In the genomic region with DNA sequence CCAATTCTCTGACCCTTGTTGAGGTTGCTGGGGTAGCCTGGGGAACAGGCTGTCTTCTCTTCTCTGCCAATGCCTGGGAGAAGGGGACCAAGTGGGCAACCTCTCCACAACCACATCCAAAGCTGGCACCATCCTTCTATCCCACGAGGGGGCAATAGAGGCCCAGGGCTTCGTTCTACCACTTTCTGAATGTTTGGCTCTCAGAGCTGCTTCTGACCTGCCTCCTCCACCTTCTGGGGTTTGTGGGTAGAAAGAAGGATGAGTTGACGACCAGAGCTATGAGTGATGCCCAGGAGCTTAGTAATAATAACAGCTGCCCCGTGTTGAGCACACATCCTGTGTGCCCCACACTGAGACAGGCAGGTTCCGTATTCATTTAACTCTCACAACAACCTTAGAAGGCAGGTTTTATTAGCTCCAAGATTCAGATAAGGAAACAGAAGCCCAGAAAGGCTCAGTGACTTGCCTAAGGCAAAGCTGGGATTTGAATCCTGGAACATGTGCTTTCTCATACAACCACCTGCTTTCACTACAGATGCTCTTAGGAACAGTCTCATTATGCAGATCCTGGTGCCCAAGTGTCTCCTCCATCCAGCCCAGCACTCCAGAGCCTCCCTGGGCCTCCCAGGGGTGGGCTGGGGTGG, we compare ENCODE assay signal across 8 cellular contexts. TPM values are rescaled to one million over a fixed set of nuclear protein-coding genes. Genes with fewer than 3 reads are reported as not detected.
DNase-seq lines count a peak whose midpoint lies in the region; ATAC-seq and TF ChIP-seq lines count a peak whose summit lies in the region.

No MANE protein-coding gene starts in this region.

- H3K4me1 Mint-ChIP-seq in activated CD4-positive, alpha-beta T cell treated with anti-CD3 and anti-CD28 coated beads, Interleukin-2, amount 10 ng/mL, durations not matched to agents 24 days and 14 days: peaks cover 13% of the 10 kb centered on the region
- peaks cover 15 to 18% of the 10 kb centered on the region in 2 donors for H3K4me1 Mint-ChIP-seq in effector memory CD8-positive, alpha-beta T cell (ENCODE audit: low read depth in 2 of 2)
- H3K4me1 Mint-ChIP-seq in nephron progenitor cell: peaks cover 33% of the 10 kb centered on the region

- no peaks in the 10 kb centered on the region for H3K9me3 ChIP-seq in upper lobe of right lung

- ATAC-seq in HG02610 (IDR thresholded peaks at IDR 0.05; ENCODE audit: unreplicated experiment) (peak; percentile 64), upper lobe of right lung (peak; percentile 83)
- ATAC-seq in effector memory CD8-positive, alpha-beta T cell (replicated peaks): peak; percentile 98

- H3K36me3 ChIP-seq in GM06990 (ENCODE audit: control insufficient read depth, insufficient read depth, low read length) (no peaks in the 10 kb centered on the region; the same call in none of the 2 replicates), upper lobe of right lung (no peaks in the 10 kb centered on the region)

- intact Hi-C loops in activated CD4-positive, alpha-beta T cell treated with anti-CD3 and anti-CD28 coated beads, Interleukin-2, amount 10 ng/mL, durations not matched to agents 24 days and 14 days (cut with micrococcal nuclease): loop anchor here (1.0 kb wide), 4 partner anchors 11 to 130 kb away; partner anchors contain the start of genes RNF43 and TSPOAP1
- intact Hi-C loops in upper lobe of right lung (cut with DNase I): no loop called here

- DNase-seq in GM06990 (ENCODE audit: extremely low read depth, insufficient read length) (peak; percentile 63), NCI-H345 treated with DMSO at 0.1 percent for 48 hours (lab: John Stamatoyannopoulos, UW; ENCODE audit: unreplicated experiment) (peak; percentile 7), nephron progenitor cell (peak; percentile 47), upper lobe of right lung (peak; percentile 60), NCI-H187 treated with DMSO at 0.1 percent for 48 hours (lab: John Stamatoyannopoulos, UW) (no peak)
- DNase-seq in activated CD4-positive, alpha-beta T cell treated with anti-CD3 and anti-CD28 coated beads, Interleukin-2, amount 10 ng/mL, durations not matched to agents 24 days and 14 days: peak; percentile 90
- peak; percentile 71 to 77 (median 74) for DNase-seq in effector memory CD8-positive, alpha-beta T cell

- H3K4me1 ChIP-seq in upper lobe of right lung: no peaks in the 10 kb centered on the region

- TF ChIP-seq CTCF in GM06990 (IDR thresholded peaks at IDR 0.05; ENCODE audit: insufficient read depth, low read length, poor library complexity, severe bottlenecking) (peak; percentile 81), nephron progenitor cell (IDR thresholded peaks at IDR 0.05) (peak; percentile 67), upper lobe of right lung (IDR thresholded peaks at IDR 0.05) (peak; percentile 61)

- H3K4me3 ChIP-seq in GM06990 (replicated peaks; ENCODE audit: low read depth, low read length) (no peak overlapping the region), upper lobe of right lung (no peak overlapping the region)

- no peaks in the 10 kb centered on the region for H3K27me3 Mint-ChIP-seq in activated CD4-positive, alpha-beta T cell treated with anti-CD3 and anti-CD28 coated beads, Interleukin-2, amount 10 ng/mL, durations not matched to agents 24 days and 14 days
- no peaks in the 10 kb centered on the region for H3K27me3 Mint-ChIP-seq in effector memory CD8-positive, alpha-beta T cell
- peaks cover 8% of the 10 kb centered on the region for H3K27me3 Mint-ChIP-seq in nephron progenitor cell (ENCODE audit: low read depth, poor library complexity)

- peaks cover 45% of the 10 kb centered on the region for H3K36me3 Mint-ChIP-seq in activated CD4-positive, alpha-beta T cell treated with anti-CD3 and anti-CD28 coated beads, Interleukin-2, amount 10 ng/mL, durations not matched to agents 24 days and 14 days (ENCODE audit: low read depth)
- H3K36me3 Mint-ChIP-seq in effector memory CD8-positive, alpha-beta T cell (ENCODE audit: insufficient read depth): peaks cover 27% of the 10 kb centered on the region
- peaks cover 27% of the 10 kb centered on the region for H3K36me3 Mint-ChIP-seq in nephron progenitor cell (ENCODE audit: low read depth)

- H3K27ac Mint-ChIP-seq in activated CD4-positive, alpha-beta T cell treated with anti-CD3 and anti-CD28 coated beads, Interleukin-2, amount 10 ng/mL, durations not matched to agents 24 days and 14 days: peak overlapping the region; percentile 85
- H3K27ac Mint-ChIP-seq in effector memory CD8-positive, alpha-beta T cell: peak overlapping the region; percentile 66 to 84
- peak overlapping the region; percentile 51 for H3K27ac Mint-ChIP-seq in nephron progenitor cell

- H3K27me3 ChIP-seq in GM06990 (replicated peaks; ENCODE audit: control insufficient read depth, insufficient read depth, low read length) (no peaks in the 10 kb centered on the region), upper lobe of right lung (no peaks in the 10 kb centered on the region)

- H3K9me3 Mint-ChIP-seq in activated CD4-positive, alpha-beta T cell treated with anti-CD3 and anti-CD28 coated beads, Interleukin-2, amount 10 ng/mL, durations not matched to agents 24 days and 14 days: no peaks in the 10 kb centered on the region
- no peaks in the 10 kb centered on the region for H3K9me3 Mint-ChIP-seq in effector memory CD8-positive, alpha-beta T cell
- no peaks in the 10 kb centered on the region for H3K9me3 Mint-ChIP-seq in nephron progenitor cell

- no peak overlapping the region for H3K27ac ChIP-seq in upper lobe of right lung

- peak overlapping the region; percentile 18 for H3K4me3 Mint-ChIP-seq in activated CD4-positive, alpha-beta T cell treated with anti-CD3 and anti-CD28 coated beads, Interleukin-2, amount 10 ng/mL, durations not matched to agents 24 days and 14 days
- peak overlapping the region; percentile 3 to 28 for H3K4me3 Mint-ChIP-seq in effector memory CD8-positive, alpha-beta T cell
- no peak overlapping the region for H3K4me3 Mint-ChIP-seq in nephron progenitor cell

RNA-seq across cellular contexts. Expression of gene TSPOAP1, which starts 11.1 kb away (rescaled TPM):
- 22.6 and 23.6 TPM in 2 replicates for total RNA-seq in activated CD4-positive, alpha-beta T cell treated with anti-CD3 and anti-CD28 coated beads, Interleukin-2, amount 10 ng/mL, durations not matched to agents 24 days and 14 days
- total RNA-seq in upper lobe of right lung: 21.0 TPM

RNA-seq across cellular contexts. Expression of gene SUPT4H1, which starts 34.5 kb away (rescaled TPM):
- total RNA-seq in activated CD4-positive, alpha-beta T cell treated with anti-CD3 and anti-CD28 coated beads, Interleukin-2, amount 10 ng/mL, durations not matched to agents 24 days and 14 days: 139 and 143 TPM in 2 replicates
- 82.4 TPM for total RNA-seq in upper lobe of right lung

RNA-seq across cellular contexts. Expression of gene MPO, which starts 36.8 kb away (rescaled TPM):
- not detected in 2 replicates for total RNA-seq in activated CD4-positive, alpha-beta T cell treated with anti-CD3 and anti-CD28 coated beads, Interleukin-2, amount 10 ng/mL, durations not matched to agents 24 days and 14 days
- total RNA-seq in upper lobe of right lung: 0.35 TPM
